ENCODE assay signal across 19 cellular contexts in the genomic region with DNA sequence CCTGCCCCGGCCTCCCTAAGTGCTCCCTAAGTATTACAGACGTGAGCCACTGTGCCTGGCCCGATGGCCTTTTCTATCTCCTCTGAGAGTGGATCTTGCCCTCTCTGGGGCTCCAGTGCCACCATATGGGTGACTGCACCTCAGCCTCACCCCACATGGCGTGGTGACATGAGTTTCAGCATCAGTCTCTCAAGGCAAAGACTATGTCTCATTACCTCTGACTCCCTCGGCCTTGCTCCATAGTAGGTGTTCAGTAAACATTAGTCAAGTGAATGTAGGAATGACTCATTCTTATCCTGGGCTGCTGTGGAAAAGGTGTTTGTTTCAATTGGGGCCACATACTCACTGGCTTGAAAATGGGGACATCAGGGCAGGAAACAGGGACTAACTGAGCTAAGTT.
"Had no signal": no experiment of that assay in that cellular context is flagged by ENCODE, and none has a peak within 500 bp of the region (broad histone marks: within the 10 kb centered on the region; RNA-seq: fewer than 3 reads in every experiment).

No MANE protein-coding gene starts in this region.

- H3K4me1 Mint-ChIP-seq: activated CD4-positive, alpha-beta memory T cell treated with anti-CD3 and anti-CD28 coated beads, Interleukin-2, amount 10 ng/mL, durations not matched to agents 7 days and 5 days; activated CD4-positive, alpha-beta T cell treated with anti-CD3 and anti-CD28 coated beads, Interleukin-2, amount 10 ng/mL, durations not matched to agents 7 days and 5 days; activated naive CD4-positive, alpha-beta T cell treated with anti-CD3 and anti-CD28 coated beads, Interleukin-2, amount 50 U/mL, for 24 hours; T-helper 17 cell had no signal

- DNase-seq: activated CD4-positive, alpha-beta memory T cell treated with anti-CD3 and anti-CD28 coated beads, Interleukin-2, amount 10 ng/mL, durations not matched to agents 7 days and 5 days; activated CD4-positive, alpha-beta T cell treated with anti-CD3 and anti-CD28 coated beads, Interleukin-2, amount 10 ng/mL, durations not matched to agents 7 days and 5 days; activated CD4-positive, CD25-positive, alpha-beta regulatory T cell treated with anti-CD3 and anti-CD28 coated beads, Interleukin-2, amount 50 U/mL, for 72 hours; activated T-cell treated with anti-CD3 and anti-CD28 coated beads for 4 hours; activated T-cell treated with anti-CD3 and anti-CD28 coated beads, Interleukin-2, amount 50 U/mL, for 48 hours; caudate nucleus; colonic mucosa; NCI-H1092; NCI-H1417; NCI-H1930; NCI-H2171; NCI-H2227 treated with DMSO at 0.1 percent for 48 hours; NCI-H510A; NCI-H526 treated with DMSO at 0.1 percent for 48 hours; SIG-M5; T-helper 17 cell; T-helper 9 cell had no signal

- H3K27ac Mint-ChIP-seq: activated CD4-positive, alpha-beta memory T cell treated with anti-CD3 and anti-CD28 coated beads, Interleukin-2, amount 10 ng/mL, durations not matched to agents 7 days and 5 days; activated CD4-positive, alpha-beta T cell treated with anti-CD3 and anti-CD28 coated beads, Interleukin-2, amount 10 ng/mL, durations not matched to agents 7 days and 5 days; activated naive CD4-positive, alpha-beta T cell treated with anti-CD3 and anti-CD28 coated beads, Interleukin-2, amount 50 U/mL, for 24 hours; T-helper 17 cell; WTC11 had no signal

- H3K36me3 Mint-ChIP-seq: activated naive CD4-positive, alpha-beta T cell treated with anti-CD3 and anti-CD28 coated beads, Interleukin-2, amount 50 U/mL, for 24 hours; WTC11 had no signal

- H3K4me3 Mint-ChIP-seq: activated CD4-positive, alpha-beta memory T cell treated with anti-CD3 and anti-CD28 coated beads, Interleukin-2, amount 10 ng/mL, durations not matched to agents 7 days and 5 days; activated CD4-positive, alpha-beta T cell treated with anti-CD3 and anti-CD28 coated beads, Interleukin-2, amount 10 ng/mL, durations not matched to agents 7 days and 5 days; activated naive CD4-positive, alpha-beta T cell treated with anti-CD3 and anti-CD28 coated beads, Interleukin-2, amount 50 U/mL, for 24 hours; T-helper 17 cell; WTC11 had no signal

- H3K9me3 Mint-ChIP-seq: activated CD4-positive, alpha-beta memory T cell treated with anti-CD3 and anti-CD28 coated beads, Interleukin-2, amount 10 ng/mL, durations not matched to agents 7 days and 5 days; activated CD4-positive, alpha-beta T cell treated with anti-CD3 and anti-CD28 coated beads, Interleukin-2, amount 10 ng/mL, durations not matched to agents 7 days and 5 days; activated naive CD4-positive, alpha-beta T cell treated with anti-CD3 and anti-CD28 coated beads, Interleukin-2, amount 50 U/mL, for 24 hours had no signal

- H3K4me3 ChIP-seq: colonic mucosa had no signal

- ATAC-seq: T-helper 17 cell, WTC11 had no signal
